Comparison of ENCODE assay signal across 22 cellular contexts in the genomic region with DNA sequence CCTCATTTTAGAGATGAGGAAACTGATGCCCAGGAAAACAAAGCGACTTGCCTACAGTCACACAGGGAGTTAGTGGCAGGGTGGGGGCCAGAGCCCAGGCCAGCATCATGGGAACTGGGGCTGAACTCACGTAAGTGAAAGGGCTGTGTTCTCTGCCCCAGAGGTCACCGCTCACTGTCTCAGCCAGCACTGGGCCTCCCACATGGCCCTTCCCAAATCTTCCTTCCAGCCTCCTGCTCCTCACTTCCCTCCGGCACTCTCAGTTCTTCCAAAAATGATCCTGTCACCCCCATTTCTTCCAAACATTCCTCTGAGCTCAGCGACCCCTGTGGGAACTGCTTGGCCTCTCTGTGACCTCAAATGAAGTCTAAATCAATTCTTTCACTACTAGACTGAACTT.
DNase-seq lines count a peak whose midpoint lies in the region; ATAC-seq and TF ChIP-seq lines count a peak whose summit lies in the region.
"Had no signal": no experiment of that assay in that cellular context is flagged by ENCODE, and none has a peak within 500 bp of the region (broad histone marks: within the 10 kb centered on the region; RNA-seq: fewer than 3 reads in every experiment).

No MANE protein-coding gene starts in this region.

- ATAC-seq in Right ventricle myocardium superior (ENCODE audit: poor library complexity) (peak; percentile 59), right lobe of liver (peak; percentile 22 to 50 (median 34)), GM21576 (IDR thresholded peaks at IDR 0.05; ENCODE audit: unreplicated experiment) (no peak), HG03439 (IDR thresholded peaks at IDR 0.05; ENCODE audit: unreplicated experiment) (no peak)
- no peak for ATAC-seq in activated CD4-positive, CD25-positive, alpha-beta regulatory T cell treated with anti-CD3 and anti-CD28 coated beads, Interleukin-2, amount 50 U/mL, for 24 hours
- ATAC-seq: GM23338; mucosa of descending colon; stimulated activated naive CD8-positive, alpha-beta T cell treated with anti-CD3 and anti-CD28 coated beads, Interleukin-15, Interleukin-2, amounts not matched to agents 100 U/mL and 50 U/mL, for 24 hours; T-cell had no signal

- DNase-seq in Right ventricle myocardium superior (no peak), right lobe of liver (no peak), GOT3 (lab: John Stamatoyannopoulos, UW) (no peak)
- DNase-seq: ACHN; activated CD4-positive, alpha-beta T cell treated with anti-CD3 and anti-CD28 coated beads for 1 hour; Caco-2; Karpas-422; mucosa of descending colon; NCI-H1048; NCI-H2029; NCI-H748 treated with DMSO at 0.1 percent for 48 hours; SHP77 treated with DMSO at 0.1 percent for 48 hours; stimulated activated CD4-positive, alpha-beta T cell treated with anti-CD3 and anti-CD28 coated beads, Interleukin-4, amount 100 ng/mL, for 1 hour; stimulated activated naive CD8-positive, alpha-beta T cell treated with anti-CD3 and anti-CD28 coated beads, Interleukin-15, Interleukin-2, amounts not matched to agents 100 U/mL and 50 U/mL, for 24 hours; T-cell had no signal

- no peaks in the 10 kb centered on the region for H3K27me3 ChIP-seq in right lobe of liver
- no peaks in the 10 kb centered on the region for H3K27me3 ChIP-seq in subcutaneous abdominal adipose tissue (ENCODE audit: control insufficient read depth in 5 of 5, insufficient read depth in 4 of 5, low read length in 5 of 5)
- H3K27me3 ChIP-seq: BLaER1 had no signal

- H3K4me1 ChIP-seq in right lobe of liver (peaks cover 0 to 3% (median 0%) of the 10 kb centered on the region in 4 donors), subcutaneous abdominal adipose tissue (ENCODE audit: control insufficient read depth in 5 of 5, insufficient read depth in 5 of 5, low read length in 5 of 5) (peaks cover 13 to 33% (median 26%) of the 10 kb centered on the region in 5 donors)
- H3K4me1 ChIP-seq: BLaER1, Caco-2 had no signal

- H3K9me3 ChIP-seq in right lobe of liver, result no peaks in the 10 kb centered on the region
- no peaks in the 10 kb centered on the region for H3K9me3 ChIP-seq in subcutaneous abdominal adipose tissue (ENCODE audit: control insufficient read depth in 5 of 5, low read length in 5 of 5)
- H3K9me3 ChIP-seq: Caco-2, mucosa of descending colon had no signal

- no peak for TF ChIP-seq POLR2A in right lobe of liver (IDR thresholded peaks at IDR 0.05)

- H3K27ac ChIP-seq in angular gyrus (ENCODE audit: low read depth, low read length), result peak overlapping the region; percentile 94
- no peak overlapping the region for H3K27ac ChIP-seq in right lobe of liver
- peak overlapping the region; percentile 65 for H3K27ac ChIP-seq in subcutaneous abdominal adipose tissue (ENCODE audit: low read depth, low read length)
- H3K27ac ChIP-seq: BLaER1 had no signal

- H3K4me3 ChIP-seq in right lobe of liver (no peak overlapping the region), subcutaneous abdominal adipose tissue (ENCODE audit: low read depth in 1 of 5, low read length in 5 of 5) (no peak overlapping the region)
- H3K4me3 ChIP-seq: BLaER1, GM23338, mucosa of descending colon had no signal

- peaks cover 0 to 29% (median 11%) of the 10 kb centered on the region in 4 donors for H3K36me3 ChIP-seq in right lobe of liver
- peaks cover 0 to 42% (median 37%) of the 10 kb centered on the region in 5 donors for H3K36me3 ChIP-seq in subcutaneous abdominal adipose tissue (ENCODE audit: control insufficient read depth in 5 of 5, insufficient read depth in 5 of 5, low read length in 5 of 5)

- intact Hi-C loops in Right ventricle myocardium superior (cut with DNase I), result loop anchor here (5.0 kb wide), 1 partner anchor 68 kb away; no protein-coding TSS in a partner anchor
- intact Hi-C loops in right lobe of liver (cut with DNase I), result no loop called here

- 69% methylated on average over 2 of the region's 5 CpGs for WGBS in right lobe of liver (ENCODE audit: insufficient coverage, low coverage, low lambda C conversion rate, missing lambda C conversion rate)

- H3K9ac ChIP-seq in subcutaneous abdominal adipose tissue (ENCODE audit: low read length in 5 of 5), result peak overlapping the region in 2 of 5 donors; percentile 22 to 71
- H3K9ac ChIP-seq: BLaER1 had no signal

- TF ChIP-seq CTCF in right lobe of liver (IDR thresholded peaks at IDR 0.05), result no peak

Comparison
In these comparisons a context has a peak if more than half of its experiments do, and no peak if none do; other contexts are left out.
1. H3K27ac ChIP-seq: peak in angular gyrus (single experiment) and subcutaneous abdominal adipose tissue (single experiment); none in right lobe of liver (0 of 3).
2. ATAC-seq: peak in Right ventricle myocardium superior (single experiment) and right lobe of liver (4 of 4); none in activated CD4-positive, CD25-positive, alpha-beta regulatory T cell treated with anti-CD3 and anti-CD28 coated beads, Interleukin-2, amount 50 U/mL, for 24 hours (0 of 2), GM21576 (single experiment) and HG03439 (single experiment).